Comparison of ENCODE assay signal across 2 cellular contexts in the genomic region with DNA sequence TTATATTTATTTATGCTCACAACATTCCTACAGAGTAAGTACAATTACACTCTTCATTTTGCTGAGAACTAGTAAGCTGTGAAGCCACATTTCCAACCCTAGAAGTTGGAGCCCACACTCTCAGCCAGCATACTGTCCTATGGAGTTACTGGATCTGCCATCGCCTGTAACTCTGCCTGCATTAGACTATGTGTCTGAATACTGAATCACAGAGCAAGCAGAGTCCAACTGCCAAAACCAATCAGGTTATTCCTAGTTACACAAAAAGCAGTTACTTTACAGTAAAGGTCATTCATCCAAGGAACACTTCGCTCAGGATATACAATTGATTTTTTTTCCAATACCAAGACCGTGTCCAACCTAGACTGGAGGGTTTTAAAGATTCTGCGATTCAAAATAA.
A peak's percentile ranks its signal among the peaks of the same experiment; 100 is the strongest.
TF ChIP-seq lines count a peak whose summit lies in the region.

No MANE protein-coding gene starts in this region.

TF ChIP-seq in SK-N-SH, 30 proteins besides CTCF, POLR2A, EP300 and RAD21 (continues in another document):
- TF ChIP-seq FOXJ3 (CRISPR knock-in tag; IDR thresholded peaks at IDR 0.05) (no peak), MXI1 (IDR thresholded peaks at IDR 0.05; ENCODE audit: low read depth, low read length) (no peak), TCF12 (IDR thresholded peaks at IDR 0.05) (peak; percentile 99), GATA2 (CRISPR knock-in tag; IDR thresholded peaks at IDR 0.05) (no peak), RFX5 (IDR thresholded peaks at IDR 0.05; ENCODE audit: low read length) (no peak), FOXM1 (IDR thresholded peaks at IDR 0.05; ENCODE audit: low read depth) (peak; percentile 48; the same call in 1 of the 2 replicates), CHD2 (IDR thresholded peaks at IDR 0.05; ENCODE audit: low read length, partially characterized antibody) (no peak), SIN3A (IDR thresholded peaks at IDR 0.05; ENCODE audit: borderline replicate concordance, low read depth, low read length) (peak; percentile 93; the same call in 1 of the 2 replicates), JUND (IDR thresholded peaks at IDR 0.05) (peak; percentile 60), TEAD4 (IDR thresholded peaks at IDR 0.05; ENCODE audit: borderline replicate concordance, insufficient read depth) (peak; percentile 74; the same call in 1 of the 2 replicates), YY1 (IDR thresholded peaks at IDR 0.05; ENCODE audit: low read depth) (no peak), MEF2A (IDR thresholded peaks at IDR 0.05; ENCODE audit: borderline replicate concordance, low read depth) (no peak), SMC3 (IDR thresholded peaks at IDR 0.05; ENCODE audit: low read depth, low read length) (no peak), NRF1 (IDR thresholded peaks at IDR 0.05; ENCODE audit: low read depth, low read length) (no peak), NFIC (IDR thresholded peaks at IDR 0.05; ENCODE audit: borderline replicate concordance) (peak; percentile 63; the same call in 1 of the 2 replicates), EZH2phosphoT487 (IDR thresholded peaks at IDR 0.05; ENCODE audit: borderline replicate concordance, low read depth) (no peak), ELF1 (IDR thresholded peaks at IDR 0.05) (no peak), GABPA (IDR thresholded peaks at IDR 0.05; ENCODE audit: low read depth) (no peak), TAF1 (IDR thresholded peaks at IDR 0.05; ENCODE audit: borderline replicate concordance, low read depth, low read length) (0 out of 2 replicates have a peak, but pooled peaks have one; percentile 44), RXRA (IDR thresholded peaks at IDR 0.05; ENCODE audit: borderline replicate concordance, low read depth) (peak; percentile 97)
- TF ChIP-seq, protein P1, sequence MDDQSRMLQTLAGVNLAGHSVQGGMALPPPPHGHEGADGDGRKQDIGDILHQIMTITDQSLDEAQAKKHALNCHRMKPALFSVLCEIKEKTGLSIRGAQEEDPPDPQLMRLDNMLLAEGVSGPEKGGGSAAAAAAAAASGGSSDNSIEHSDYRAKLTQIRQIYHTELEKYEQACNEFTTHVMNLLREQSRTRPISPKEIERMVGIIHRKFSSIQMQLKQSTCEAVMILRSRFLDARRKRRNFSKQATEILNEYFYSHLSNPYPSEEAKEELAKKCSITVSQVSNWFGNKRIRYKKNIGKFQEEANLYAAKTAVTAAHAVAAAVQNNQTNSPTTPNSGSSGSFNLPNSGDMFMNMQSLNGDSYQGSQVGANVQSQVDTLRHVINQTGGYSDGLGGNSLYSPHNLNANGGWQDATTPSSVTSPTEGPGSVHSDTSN (IDR thresholded peaks at IDR 0.05): peak; percentile 97
- TF ChIP-seq, protein P2, sequence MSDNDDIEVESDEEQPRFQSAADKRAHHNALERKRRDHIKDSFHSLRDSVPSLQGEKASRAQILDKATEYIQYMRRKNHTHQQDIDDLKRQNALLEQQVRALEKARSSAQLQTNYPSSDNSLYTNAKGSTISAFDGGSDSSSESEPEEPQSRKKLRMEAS (IDR thresholded peaks at IDR 0.05; ENCODE audit: low read depth): no peak; the same call in 1 of the 2 replicates
- TF ChIP-seq, protein P3, sequence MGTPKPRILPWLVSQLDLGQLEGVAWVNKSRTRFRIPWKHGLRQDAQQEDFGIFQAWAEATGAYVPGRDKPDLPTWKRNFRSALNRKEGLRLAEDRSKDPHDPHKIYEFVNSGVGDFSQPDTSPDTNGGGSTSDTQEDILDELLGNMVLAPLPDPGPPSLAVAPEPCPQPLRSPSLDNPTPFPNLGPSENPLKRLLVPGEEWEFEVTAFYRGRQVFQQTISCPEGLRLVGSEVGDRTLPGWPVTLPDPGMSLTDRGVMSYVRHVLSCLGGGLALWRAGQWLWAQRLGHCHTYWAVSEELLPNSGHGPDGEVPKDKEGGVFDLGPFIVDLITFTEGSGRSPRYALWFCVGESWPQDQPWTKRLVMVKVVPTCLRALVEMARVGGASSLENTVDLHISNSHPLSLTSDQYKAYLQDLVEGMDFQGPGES (IDR thresholded peaks at IDR 0.05; ENCODE audit: low read depth, low read length): no peak
- TF ChIP-seq, protein P4, sequence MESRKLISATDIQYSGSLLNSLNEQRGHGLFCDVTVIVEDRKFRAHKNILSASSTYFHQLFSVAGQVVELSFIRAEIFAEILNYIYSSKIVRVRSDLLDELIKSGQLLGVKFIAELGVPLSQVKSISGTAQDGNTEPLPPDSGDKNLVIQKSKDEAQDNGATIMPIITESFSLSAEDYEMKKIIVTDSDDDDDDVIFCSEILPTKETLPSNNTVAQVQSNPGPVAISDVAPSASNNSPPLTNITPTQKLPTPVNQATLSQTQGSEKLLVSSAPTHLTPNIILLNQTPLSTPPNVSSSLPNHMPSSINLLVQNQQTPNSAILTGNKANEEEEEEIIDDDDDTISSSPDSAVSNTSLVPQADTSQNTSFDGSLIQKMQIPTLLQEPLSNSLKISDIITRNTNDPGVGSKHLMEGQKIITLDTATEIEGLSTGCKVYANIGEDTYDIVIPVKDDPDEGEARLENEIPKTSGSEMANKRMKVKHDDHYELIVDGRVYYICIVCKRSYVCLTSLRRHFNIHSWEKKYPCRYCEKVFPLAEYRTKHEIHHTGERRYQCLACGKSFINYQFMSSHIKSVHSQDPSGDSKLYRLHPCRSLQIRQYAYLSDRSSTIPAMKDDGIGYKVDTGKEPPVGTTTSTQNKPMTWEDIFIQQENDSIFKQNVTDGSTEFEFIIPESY (IDR thresholded peaks at IDR 0.05; ENCODE audit: borderline replicate concordance, low read depth): no peak
- TF ChIP-seq, protein P5, sequence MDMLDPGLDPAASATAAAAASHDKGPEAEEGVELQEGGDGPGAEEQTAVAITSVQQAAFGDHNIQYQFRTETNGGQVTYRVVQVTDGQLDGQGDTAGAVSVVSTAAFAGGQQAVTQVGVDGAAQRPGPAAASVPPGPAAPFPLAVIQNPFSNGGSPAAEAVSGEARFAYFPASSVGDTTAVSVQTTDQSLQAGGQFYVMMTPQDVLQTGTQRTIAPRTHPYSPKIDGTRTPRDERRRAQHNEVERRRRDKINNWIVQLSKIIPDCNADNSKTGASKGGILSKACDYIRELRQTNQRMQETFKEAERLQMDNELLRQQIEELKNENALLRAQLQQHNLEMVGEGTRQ (IDR thresholded peaks at IDR 0.05; ENCODE audit: borderline replicate concordance, low read depth, low read length): no peak
- TF ChIP-seq, protein P6, sequence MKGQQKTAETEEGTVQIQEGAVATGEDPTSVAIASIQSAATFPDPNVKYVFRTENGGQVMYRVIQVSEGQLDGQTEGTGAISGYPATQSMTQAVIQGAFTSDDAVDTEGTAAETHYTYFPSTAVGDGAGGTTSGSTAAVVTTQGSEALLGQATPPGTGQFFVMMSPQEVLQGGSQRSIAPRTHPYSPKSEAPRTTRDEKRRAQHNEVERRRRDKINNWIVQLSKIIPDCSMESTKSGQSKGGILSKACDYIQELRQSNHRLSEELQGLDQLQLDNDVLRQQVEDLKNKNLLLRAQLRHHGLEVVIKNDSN (IDR thresholded peaks at IDR 0.05; ENCODE audit: borderline replicate concordance, low read depth): no peak

TF ChIP-seq in K562, 482 proteins besides CTCF, POLR2A, EP300 and RAD21:
- TF ChIP-seq SIN3B (IDR thresholded peaks at IDR 0.05; ENCODE audit: low read depth) (no peak), TCF7 (IDR thresholded peaks at IDR 0.05; ENCODE audit: borderline replicate concordance) (no peak), PYGO2 (tag; IDR thresholded peaks at IDR 0.05) (no peak), ZBTB8A (IDR thresholded peaks at IDR 0.05; ENCODE audit: partially characterized antibody) (no peak), ZC3H11A (IDR thresholded peaks at IDR 0.05; ENCODE audit: low read depth, low read length) (no peak), ETV5 (CRISPR knock-in tag; IDR thresholded peaks at IDR 0.05; ENCODE audit: low read depth) (no peak), CREBBP (IDR thresholded peaks at IDR 0.05; ENCODE audit: low read depth, low read length) (no peak), CBX2 (IDR thresholded peaks at IDR 0.05; ENCODE audit: insufficient read depth, low read length, poor library complexity, severe bottlenecking) (no peak)
- TF ChIP-seq, protein P7, sequence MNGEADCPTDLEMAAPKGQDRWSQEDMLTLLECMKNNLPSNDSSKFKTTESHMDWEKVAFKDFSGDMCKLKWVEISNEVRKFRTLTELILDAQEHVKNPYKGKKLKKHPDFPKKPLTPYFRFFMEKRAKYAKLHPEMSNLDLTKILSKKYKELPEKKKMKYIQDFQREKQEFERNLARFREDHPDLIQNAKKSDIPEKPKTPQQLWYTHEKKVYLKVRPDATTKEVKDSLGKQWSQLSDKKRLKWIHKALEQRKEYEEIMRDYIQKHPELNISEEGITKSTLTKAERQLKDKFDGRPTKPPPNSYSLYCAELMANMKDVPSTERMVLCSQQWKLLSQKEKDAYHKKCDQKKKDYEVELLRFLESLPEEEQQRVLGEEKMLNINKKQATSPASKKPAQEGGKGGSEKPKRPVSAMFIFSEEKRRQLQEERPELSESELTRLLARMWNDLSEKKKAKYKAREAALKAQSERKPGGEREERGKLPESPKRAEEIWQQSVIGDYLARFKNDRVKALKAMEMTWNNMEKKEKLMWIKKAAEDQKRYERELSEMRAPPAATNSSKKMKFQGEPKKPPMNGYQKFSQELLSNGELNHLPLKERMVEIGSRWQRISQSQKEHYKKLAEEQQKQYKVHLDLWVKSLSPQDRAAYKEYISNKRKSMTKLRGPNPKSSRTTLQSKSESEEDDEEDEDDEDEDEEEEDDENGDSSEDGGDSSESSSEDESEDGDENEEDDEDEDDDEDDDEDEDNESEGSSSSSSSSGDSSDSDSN (IDR thresholded peaks at IDR 0.05; ENCODE audit: borderline replicate concordance in 1 of 2, low read depth in 2 of 2, low read length in 2 of 2): no peak
- TF ChIP-seq, protein P8, sequence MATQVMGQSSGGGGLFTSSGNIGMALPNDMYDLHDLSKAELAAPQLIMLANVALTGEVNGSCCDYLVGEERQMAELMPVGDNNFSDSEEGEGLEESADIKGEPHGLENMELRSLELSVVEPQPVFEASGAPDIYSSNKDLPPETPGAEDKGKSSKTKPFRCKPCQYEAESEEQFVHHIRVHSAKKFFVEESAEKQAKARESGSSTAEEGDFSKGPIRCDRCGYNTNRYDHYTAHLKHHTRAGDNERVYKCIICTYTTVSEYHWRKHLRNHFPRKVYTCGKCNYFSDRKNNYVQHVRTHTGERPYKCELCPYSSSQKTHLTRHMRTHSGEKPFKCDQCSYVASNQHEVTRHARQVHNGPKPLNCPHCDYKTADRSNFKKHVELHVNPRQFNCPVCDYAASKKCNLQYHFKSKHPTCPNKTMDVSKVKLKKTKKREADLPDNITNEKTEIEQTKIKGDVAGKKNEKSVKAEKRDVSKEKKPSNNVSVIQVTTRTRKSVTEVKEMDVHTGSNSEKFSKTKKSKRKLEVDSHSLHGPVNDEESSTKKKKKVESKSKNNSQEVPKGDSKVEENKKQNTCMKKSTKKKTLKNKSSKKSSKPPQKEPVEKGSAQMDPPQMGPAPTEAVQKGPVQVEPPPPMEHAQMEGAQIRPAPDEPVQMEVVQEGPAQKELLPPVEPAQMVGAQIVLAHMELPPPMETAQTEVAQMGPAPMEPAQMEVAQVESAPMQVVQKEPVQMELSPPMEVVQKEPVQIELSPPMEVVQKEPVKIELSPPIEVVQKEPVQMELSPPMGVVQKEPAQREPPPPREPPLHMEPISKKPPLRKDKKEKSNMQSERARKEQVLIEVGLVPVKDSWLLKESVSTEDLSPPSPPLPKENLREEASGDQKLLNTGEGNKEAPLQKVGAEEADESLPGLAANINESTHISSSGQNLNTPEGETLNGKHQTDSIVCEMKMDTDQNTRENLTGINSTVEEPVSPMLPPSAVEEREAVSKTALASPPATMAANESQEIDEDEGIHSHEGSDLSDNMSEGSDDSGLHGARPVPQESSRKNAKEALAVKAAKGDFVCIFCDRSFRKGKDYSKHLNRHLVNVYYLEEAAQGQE (CRISPR knock-in tag; IDR thresholded peaks at IDR 0.05; ENCODE audit: low read depth): no peak
TF ChIP-seq in K562: peak in this region for 0.
